8 cellular contexts compared by ENCODE assay signal in genomic region chr18:8623549-8624106, GRCh38. TPM values are rescaled to one million over a fixed set of nuclear protein-coding genes. Genes with fewer than 3 reads are reported as not detected.
DNase-seq lines count a peak whose midpoint lies in the region; ATAC-seq and TF ChIP-seq lines count a peak whose summit lies in the region.

No MANE protein-coding gene starts in this region.

- peaks cover 40% of the 10 kb centered on the region for H3K4me1 Mint-ChIP-seq in stimulated activated effector memory CD8-positive, alpha-beta T cell treated with anti-CD3 and anti-CD28 coated beads, Interleukin-12 subunit alpha, Interleukin-12 subunit beta, amount 100 ng/mL, for 72 hours

- ATAC-seq in HG02623 (IDR thresholded peaks at IDR 0.05; ENCODE audit: unreplicated experiment) = peak; percentile 68
- ATAC-seq in stimulated activated effector memory CD8-positive, alpha-beta T cell treated with anti-CD3 and anti-CD28 coated beads, Interleukin-12 subunit alpha, Interleukin-12 subunit beta, amount 100 ng/mL, for 72 hours = peak; percentile 62

- H3K36me3 Mint-ChIP-seq in stimulated activated effector memory CD8-positive, alpha-beta T cell treated with anti-CD3 and anti-CD28 coated beads, Interleukin-12 subunit alpha, Interleukin-12 subunit beta, amount 100 ng/mL, for 72 hours = peaks cover 39% of the 10 kb centered on the region

- peak overlapping the region; percentile 40 for H3K4me3 ChIP-seq in epithelial cell of proximal tubule (ENCODE audit: low read depth, low read length)

- peaks cover 5% of the 10 kb centered on the region for H3K9me3 Mint-ChIP-seq in stimulated activated effector memory CD8-positive, alpha-beta T cell treated with anti-CD3 and anti-CD28 coated beads, Interleukin-12 subunit alpha, Interleukin-12 subunit beta, amount 100 ng/mL, for 72 hours

- DNase-seq in NCI-H1417 (lab: John Stamatoyannopoulos, UW) (peak in 2 of 3 experiments; percentile 40 to 69), NCI-H1417 treated with DMSO at 0.1 percent for 48 hours (lab: John Stamatoyannopoulos, UW) (no peak), NCI-H2029 treated with DMSO at 0.1 percent for 48 hours (lab: John Stamatoyannopoulos, UW) (peak; percentile 1), epithelial cell of proximal tubule (ENCODE audit: low read depth) (no peak), COLO829 (ENCODE audit: low spot score) (no peak), NCI-H2227 treated with DMSO at 0.1 percent for 48 hours (lab: John Stamatoyannopoulos, UW) (no peak)
- no peak for DNase-seq in stimulated activated effector memory CD8-positive, alpha-beta T cell treated with anti-CD3 and anti-CD28 coated beads, Interleukin-12 subunit alpha, Interleukin-12 subunit beta, amount 100 ng/mL, for 72 hours (ENCODE audit: low spot score in 2 of 2)

- peak overlapping the region; percentile 83 for H3K27ac Mint-ChIP-seq in stimulated activated effector memory CD8-positive, alpha-beta T cell treated with anti-CD3 and anti-CD28 coated beads, Interleukin-12 subunit alpha, Interleukin-12 subunit beta, amount 100 ng/mL, for 72 hours

- no peak for TF ChIP-seq CTCF in epithelial cell of proximal tubule (conservative IDR thresholded peaks at IDR 0.05; ENCODE audit: low read depth, low read length)

- no peak overlapping the region for H3K4me3 Mint-ChIP-seq in stimulated activated effector memory CD8-positive, alpha-beta T cell treated with anti-CD3 and anti-CD28 coated beads, Interleukin-12 subunit alpha, Interleukin-12 subunit beta, amount 100 ng/mL, for 72 hours

RNA-seq across cellular contexts. Expression of gene RAB12, which starts 14.4 kb away (rescaled TPM):
- 42.1 and 44.3 TPM in 2 replicates for total RNA-seq in epithelial cell of proximal tubule

Comparison
In these comparisons a context has a peak if more than half of its experiments do, and no peak if none do; other contexts are left out.
1. DNase-seq: peak in NCI-H1417 (2 of 3) and NCI-H2029 treated with DMSO at 0.1 percent for 48 hours (single experiment); none in NCI-H1417 treated with DMSO at 0.1 percent for 48 hours (single experiment), epithelial cell of proximal tubule (single experiment), stimulated activated effector memory CD8-positive, alpha-beta T cell treated with anti-CD3 and anti-CD28 coated beads, Interleukin-12 subunit alpha, Interleukin-12 subunit beta, amount 100 ng/mL, for 72 hours (0 of 2), COLO829 (single experiment) and NCI-H2227 treated with DMSO at 0.1 percent for 48 hours (single experiment).